In genomic region chr17:73309727-73310555, GRCh38 we compare ENCODE assay signal across 8 cellular contexts. TPM values are rescaled to one million over a fixed set of nuclear protein-coding genes. Genes with fewer than 3 reads are reported as not detected.
DNase-seq lines count a peak whose midpoint lies in the region; ATAC-seq and TF ChIP-seq lines count a peak whose summit lies in the region.

No MANE protein-coding gene starts in this region.

- intact Hi-C loops in mucosa of descending colon (cut with DNase I, micrococcal nuclease): no loop called here

- no peaks in the 10 kb centered on the region for H3K27me3 ChIP-seq in CD8-positive, alpha-beta memory T cell (ENCODE audit: insufficient read depth, low read length, poor library complexity, severe bottlenecking)

- H3K27ac ChIP-seq in CD8-positive, alpha-beta memory T cell (ENCODE audit: low read depth, low read length): peak overlapping the region; percentile 78

- POLR2A ChIA-PET in CD8-positive, alpha-beta memory T cell (lab: Charles Lee): no interaction called here

- peak overlapping the region; percentile 81 to 93 (median 86) for H3K4me3 Mint-ChIP-seq in CD8-positive, alpha-beta memory T cell

- no peaks in the 10 kb centered on the region for H3K9me3 ChIP-seq in CD8-positive, alpha-beta memory T cell (ENCODE audit: low read length)
- no peaks in the 10 kb centered on the region for H3K9me3 ChIP-seq in mucosa of descending colon

- ATAC-seq in mucosa of descending colon: no peak
- no peak for ATAC-seq in HG03442 (IDR thresholded peaks at IDR 0.05; ENCODE audit: unreplicated experiment)

- H3K27me3 Mint-ChIP-seq in CD8-positive, alpha-beta memory T cell: no peaks in the 10 kb centered on the region

- no peaks in the 10 kb centered on the region for H3K9me3 Mint-ChIP-seq in CD8-positive, alpha-beta memory T cell

- H3K4me1 Mint-ChIP-seq in CD8-positive, alpha-beta memory T cell: peaks cover 8 to 18% (median 15%) of the 10 kb centered on the region in 3 donors

- H3K4me3 ChIP-seq in CD8-positive, alpha-beta memory T cell (ENCODE audit: low read length): peak overlapping the region; percentile 74
- H3K4me3 ChIP-seq in choroid plexus epithelial cell (ENCODE audit: low read depth, low read length) (peak overlapping the region; percentile 98), mucosa of descending colon (peak overlapping the region; percentile 28)

- CTCF ChIA-PET in CD8-positive, alpha-beta memory T cell (lab: Charles Lee): interaction anchor here (1.1 to 2.6 kb wide), 7 partner anchors 10 to 585 kb away, joined by 3 to 9 read pairs (median 4); a partner anchor contains a TSS

- no peaks in the 10 kb centered on the region for H3K36me3 Mint-ChIP-seq in CD8-positive, alpha-beta memory T cell

- H3K36me3 ChIP-seq in CD8-positive, alpha-beta memory T cell (ENCODE audit: insufficient read depth, low read length): no peaks in the 10 kb centered on the region
- H3K36me3 ChIP-seq in mucosa of descending colon (ENCODE audit: low read depth): no peaks in the 10 kb centered on the region

- TF ChIP-seq CTCF in choroid plexus epithelial cell (conservative IDR thresholded peaks at IDR 0.05; ENCODE audit: low read depth, low read length) (no peak), mucosa of descending colon (IDR thresholded peaks at IDR 0.05) (no peak)

- H3K27ac Mint-ChIP-seq in CD8-positive, alpha-beta memory T cell: peak overlapping the region; percentile 15 to 92 (median 62)

- peaks cover 9% of the 10 kb centered on the region for H3K4me1 ChIP-seq in CD8-positive, alpha-beta memory T cell (ENCODE audit: insufficient read depth, low read length)
- peaks cover 53% of the 10 kb centered on the region for H3K4me1 ChIP-seq in mucosa of descending colon (ENCODE audit: low read depth)

- DNase-seq in CD8-positive, alpha-beta memory T cell: no peak
- DNase-seq in NCI-H226: peak; percentile 18
- peak; percentile 23 for DNase-seq in choroid plexus epithelial cell (ENCODE audit: low read depth)
- DNase-seq in mucosa of descending colon: peak; percentile 71 to 73 (median 73)
- no peak for DNase-seq in H4 (ENCODE audit: low spot score)
- no peak for DNase-seq in NCI-H2171 (lab: John Stamatoyannopoulos, UW)
- no peak for DNase-seq in amniotic stem cell (lab: John Stamatoyannopoulos, UW)

RNA-seq across cellular contexts. Expression of gene CDC42EP4, which starts 1.9 kb away (rescaled TPM):
- total RNA-seq in CD8-positive, alpha-beta memory T cell: under 1 TPM; 0.47 to 0.55 TPM
- polyA plus RNA-seq in CD8-positive, alpha-beta memory T cell: 0.29 TPM
- total RNA-seq in mucosa of descending colon: 10 to 100 TPM; 54.6 to 95.2 (median 75.9) TPM
- 29.8 and 30.9 TPM in 2 replicates for total RNA-seq in H4 (2014; rRNA removed; shearing (Covaris generic))

RNA-seq across cellular contexts. Expression of gene CPSF4L, which starts 48.3 kb away (rescaled TPM):
- total RNA-seq in CD8-positive, alpha-beta memory T cell: not detected
- polyA plus RNA-seq in CD8-positive, alpha-beta memory T cell: not detected
- total RNA-seq in mucosa of descending colon: not detected
- total RNA-seq in H4 (2014; rRNA removed; shearing (Covaris generic)): not detected in 2 replicates

Comparison
In these comparisons a context has a peak if more than half of its experiments do, and no peak if none do; other contexts are left out.
1. DNase-seq: peak in NCI-H226 (single experiment), choroid plexus epithelial cell (single experiment) and mucosa of descending colon (3 of 3); none in CD8-positive, alpha-beta memory T cell (0 of 5), H4 (single experiment), NCI-H2171 (single experiment) and amniotic stem cell (single experiment).
2. H3K4me3 ChIP-seq: peak in every context shown above with its lines; median percentile 98 in choroid plexus epithelial cell; 74 in CD8-positive, alpha-beta memory T cell; 28 in mucosa of descending colon.
3. RNA of gene CDC42EP4, which starts 1.9 kb away (total RNA-seq): 54.6 to 95.2 TPM in mucosa of descending colon and 29.8 to 30.9 TPM in H4; 0.47 to 0.55 TPM in CD8-positive, alpha-beta memory T cell; every median in the first group is over 10 times any median in the second.